In the genomic region with DNA sequence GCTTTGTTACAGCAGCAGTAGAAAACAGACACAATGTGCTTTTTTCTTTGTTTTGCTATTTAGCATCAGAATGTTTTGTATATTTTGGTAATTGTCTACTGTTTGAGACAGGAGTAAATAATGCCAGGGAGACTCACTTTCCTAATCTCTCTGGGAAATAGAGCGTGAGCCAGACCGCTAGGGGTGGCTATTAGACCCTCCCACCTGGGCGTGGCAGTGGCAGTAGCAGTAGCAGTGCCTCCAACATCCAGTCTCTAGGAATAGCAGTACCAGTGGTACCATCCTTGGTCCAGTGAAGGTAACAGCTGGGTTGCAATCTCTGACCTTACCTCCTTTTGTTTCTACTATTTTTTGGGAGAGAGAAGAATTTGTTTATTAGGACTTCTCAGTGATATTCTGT, we compare ENCODE assay signal across 22 cellular contexts.
"Had no signal": no experiment of that assay in that cellular context is flagged by ENCODE, and none has a peak within 500 bp of the region (broad histone marks: within the 10 kb centered on the region; RNA-seq: fewer than 3 reads in every experiment).

No MANE protein-coding gene starts in this region.

- ATAC-seq: activated CD8-positive, alpha-beta T cell treated with anti-CD3 and anti-CD28 coated beads for 36 hours; T-helper 17 cell had no signal

- H3K9me3 ChIP-seq: adrenal gland, SJSA1 had no signal

- H3K27ac ChIP-seq: adrenal gland, SJSA1, VCaP had no signal

- H3K36me3 ChIP-seq: adrenal gland, SJSA1 had no signal

- DNase-seq: activated CD4-positive, alpha-beta T cell treated with anti-CD3 and anti-CD28 coated beads for 4 hours; activated CD8-positive, alpha-beta memory T cell treated with anti-CD3 and anti-CD28 coated beads, Interleukin-2, amount 50 U/mL, for 48 hours; activated CD8-positive, alpha-beta T cell treated with anti-CD3 and anti-CD28 coated beads for 36 hours; activated naive CD4-positive, alpha-beta T cell treated with anti-CD3 and anti-CD28 coated beads, Interleukin-2, amount 50 U/mL, for 16 hours; activated naive CD8-positive, alpha-beta T cell treated with anti-CD3 and anti-CD28 coated beads, Interleukin-2, amount 10 ng/mL, durations not matched to agents 7 days and 5 days; activated T-cell treated with anti-CD3 and anti-CD28 coated beads, Interleukin-2, amount 50 U/mL, for 1 hour; adrenal gland; anterior cingulate cortex; cerebellar nuclear complex; NCI-H1105 treated with DMSO at 0.1 percent for 48 hours; NCI-H1436 treated with DMSO at 0.1 percent for 48 hours; NCI-H187; NCI-H2171 treated with DMSO at 0.1 percent for 48 hours; NCI-H226; NCI-H510A; NCI-H526 treated with DMSO at 0.1 percent for 48 hours; NK-92 treated with Interleukin-12 subunit alpha and Interleukin-12 subunit beta, amount 100 ng/mL, for 24 hours; SHP77; T-helper 17 cell; T1000 had no signal

- H3K27me3 Mint-ChIP-seq: activated CD8-positive, alpha-beta T cell treated with anti-CD3 and anti-CD28 coated beads for 36 hours; activated naive CD8-positive, alpha-beta T cell treated with anti-CD3 and anti-CD28 coated beads, Interleukin-2, amount 10 ng/mL, durations not matched to agents 7 days and 5 days; T-helper 17 cell had no signal

- H3K27ac Mint-ChIP-seq: activated CD8-positive, alpha-beta T cell treated with anti-CD3 and anti-CD28 coated beads for 36 hours; activated naive CD8-positive, alpha-beta T cell treated with anti-CD3 and anti-CD28 coated beads, Interleukin-2, amount 10 ng/mL, durations not matched to agents 7 days and 5 days; T-helper 17 cell had no signal

- H3K27me3 ChIP-seq: adrenal gland, SJSA1 had no signal

- H3K4me3 ChIP-seq: adrenal gland, SJSA1 had no signal

- H3K4me3 Mint-ChIP-seq: activated CD8-positive, alpha-beta T cell treated with anti-CD3 and anti-CD28 coated beads for 36 hours; activated naive CD8-positive, alpha-beta T cell treated with anti-CD3 and anti-CD28 coated beads, Interleukin-2, amount 10 ng/mL, durations not matched to agents 7 days and 5 days; T-helper 17 cell had no signal

- H3K4me1 ChIP-seq: adrenal gland, SJSA1 had no signal

- H3K36me3 Mint-ChIP-seq: activated naive CD8-positive, alpha-beta T cell treated with anti-CD3 and anti-CD28 coated beads, Interleukin-2, amount 10 ng/mL, durations not matched to agents 7 days and 5 days had no signal

- H3K4me1 Mint-ChIP-seq: activated naive CD8-positive, alpha-beta T cell treated with anti-CD3 and anti-CD28 coated beads, Interleukin-2, amount 10 ng/mL, durations not matched to agents 7 days and 5 days; T-helper 17 cell had no signal

- H3K9me3 Mint-ChIP-seq: activated CD8-positive, alpha-beta T cell treated with anti-CD3 and anti-CD28 coated beads for 36 hours; activated naive CD8-positive, alpha-beta T cell treated with anti-CD3 and anti-CD28 coated beads, Interleukin-2, amount 10 ng/mL, durations not matched to agents 7 days and 5 days had no signal
